In genomic region chrX:48918303-48918643, GRCh38 we compare ENCODE assay signal across 2 cellular contexts.
TF ChIP-seq lines count a peak whose summit lies in the region.

No MANE protein-coding gene starts in this region.

TF ChIP-seq in SK-N-SH, 30 proteins besides CTCF, POLR2A, EP300 and RAD21 (continued from another document):
- TF ChIP-seq GABPA (IDR thresholded peaks at IDR 0.05; ENCODE audit: low read depth), result no peak
- no peak for TF ChIP-seq MXI1 (IDR thresholded peaks at IDR 0.05; ENCODE audit: low read depth, low read length)
- TF ChIP-seq YY1 (IDR thresholded peaks at IDR 0.05; ENCODE audit: low read depth), result no peak
- no peak for TF ChIP-seq SMC3 (IDR thresholded peaks at IDR 0.05; ENCODE audit: low read depth, low read length)
- TF ChIP-seq NFIC (IDR thresholded peaks at IDR 0.05; ENCODE audit: borderline replicate concordance), result no peak
- no peak for TF ChIP-seq USF2 (IDR thresholded peaks at IDR 0.05; ENCODE audit: borderline replicate concordance, low read depth, low read length)
- TF ChIP-seq POLR2AphosphoS5 (IDR thresholded peaks at IDR 0.05; ENCODE audit: low read depth, low read length), result no peak
- TF ChIP-seq FOXJ3 (CRISPR knock-in tag; IDR thresholded peaks at IDR 0.05), result no peak
- TF ChIP-seq USF1 (IDR thresholded peaks at IDR 0.05; ENCODE audit: borderline replicate concordance, low read depth), result no peak

TF ChIP-seq in SK-N-SH treated with all-trans-retinoic acid at 6 μM for 48 hours, 23 proteins besides CTCF, POLR2A, EP300 and RAD21 (continued from another document):
- TF ChIP-seq CSRNP3 (CRISPR knock-in tag; IDR thresholded peaks at IDR 0.05) (no peak), RARB (CRISPR knock-in tag; IDR thresholded peaks at IDR 0.05) (no peak), CREB5 (CRISPR knock-in tag; IDR thresholded peaks at IDR 0.05; ENCODE audit: low read depth) (no peak), PATZ1 (CRISPR knock-in tag; IDR thresholded peaks at IDR 0.05; ENCODE audit: borderline replicate concordance) (no peak), BACH2 (CRISPR knock-in tag; IDR thresholded peaks at IDR 0.05; ENCODE audit: borderline replicate concordance) (no peak), TCF4 (CRISPR knock-in tag; IDR thresholded peaks at IDR 0.05; ENCODE audit: borderline replicate concordance) (no peak), ZNF70 (CRISPR knock-in tag; IDR thresholded peaks at IDR 0.05) (no peak), ZFP30 (CRISPR knock-in tag; IDR thresholded peaks at IDR 0.05) (no peak), POU6F1 (CRISPR knock-in tag; IDR thresholded peaks at IDR 0.05; ENCODE audit: borderline replicate concordance, low read depth) (no peak)
